In the genomic region with DNA sequence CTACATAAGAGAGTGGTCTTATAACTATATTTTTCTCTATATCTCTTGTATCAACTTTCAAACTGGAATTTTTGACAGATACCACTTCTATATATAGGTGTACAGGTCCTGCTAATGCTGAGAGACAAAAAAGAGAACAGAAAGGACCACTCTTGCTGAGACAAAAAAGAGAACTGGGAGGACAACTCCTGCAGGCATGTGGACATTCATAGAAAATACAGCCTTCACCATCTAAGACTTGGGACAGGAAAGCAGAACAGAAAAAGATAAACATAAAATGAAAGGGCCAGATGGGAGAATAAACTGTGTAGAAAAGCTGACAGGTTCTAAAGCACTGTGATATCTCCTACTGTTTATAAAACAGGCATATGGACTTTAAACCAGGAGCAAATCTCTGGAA, we compare ENCODE assay signal across 13 cellular contexts.
A peak's percentile ranks its signal among the peaks of the same experiment; 100 is the strongest.
DNase-seq lines count a peak whose midpoint lies in the region; ATAC-seq, FAIRE-seq and TF ChIP-seq lines count a peak whose summit lies in the region.
"Had no signal": no experiment of that assay in that cellular context is flagged by ENCODE, and none has a peak within 500 bp of the region (broad histone marks: within the 10 kb centered on the region; RNA-seq: fewer than 3 reads in every experiment).

No MANE protein-coding gene starts in this region.

- no peak for TF ChIP-seq POLR2A in H54 (IDR thresholded peaks at IDR 0.05; ENCODE audit: low read depth, low read length)

- peak; percentile 26 for DNase-seq in SIG-M5 treated with dmso at 0.1 percent for 504 hours (lab: John Stamatoyannopoulos, UW; ENCODE audit: unreplicated experiment)
- DNase-seq in SIG-M5 (lab: John Stamatoyannopoulos, UW): no peak
- no peak for DNase-seq in stimulated activated naive B cell treated with anti-CD40 and anti-IgM and Interleukin-4, amounts not matched to agents 10 μg/mL and 1 μg/mL and 100 μg/mL, for 72 hours
- DNase-seq in activated CD8-positive, alpha-beta memory T cell treated with anti-CD3 and anti-CD28 coated beads, Interleukin-2, amount 50 U/mL, for 4 hours: no peak
- DNase-seq in H54 (ENCODE audit: insufficient read length, low spot score): no peak
- DNase-seq in stimulated activated CD4-positive, alpha-beta T cell treated with anti-CD3 and anti-CD28 coated beads, Interleukin-4, amount 100 ng/mL, for 1 hour: no peak
- DNase-seq: activated CD4-positive, CD25-positive, alpha-beta regulatory T cell had no signal

- no peak overlapping the region for H3K27ac Mint-ChIP-seq in stimulated activated naive B cell treated with anti-CD40 and anti-IgM and Interleukin-4, amounts not matched to agents 10 μg/mL and 1 μg/mL and 100 μg/mL, for 72 hours
- H3K27ac Mint-ChIP-seq: activated T-helper 2 cell treated with anti-CD3 and anti-CD28 coated beads, Interferon-gamma antibody, Interleukin-2, Interleukin-4, amounts not matched to agents 10 μg/mL and 5 μg/mL and 100 μg/mL, durations not matched to agents 14 hours and 24 hours and 36 hours; natural killer cell treated with Interleukin-12 subunit alpha and Interleukin-12 subunit beta and Interleukin-15 and Interleukin-18, amount 100 ng/mL, for 72 hours had no signal

- H3K4me3 Mint-ChIP-seq in stimulated activated naive B cell treated with anti-CD40 and anti-IgM and Interleukin-4, amounts not matched to agents 10 μg/mL and 1 μg/mL and 100 μg/mL, for 72 hours: no peak overlapping the region
- H3K4me3 Mint-ChIP-seq: natural killer cell treated with Interleukin-12 subunit alpha and Interleukin-12 subunit beta and Interleukin-15 and Interleukin-18, amount 100 ng/mL, for 72 hours had no signal

- FAIRE-seq in H54 (lab: Jason Lieb, UNC): no peak
- FAIRE-seq: A204.1, urothelium cell line had no signal

- ATAC-seq in HG02852 (IDR thresholded peaks at IDR 0.05; ENCODE audit: unreplicated experiment): peak; percentile 95
- peak; percentile 92 for ATAC-seq in HG03469 (IDR thresholded peaks at IDR 0.05; ENCODE audit: unreplicated experiment)
- peak; percentile 72 to 89 for ATAC-seq in stimulated activated naive B cell treated with anti-CD40 and anti-IgM and Interleukin-4, amounts not matched to agents 10 μg/mL and 1 μg/mL and 100 μg/mL, for 72 hours (replicated peaks)
- ATAC-seq: natural killer cell treated with Interleukin-12 subunit alpha and Interleukin-12 subunit beta and Interleukin-15 and Interleukin-18, amount 100 ng/mL, for 72 hours had no signal

- H3K9me3 Mint-ChIP-seq in stimulated activated naive B cell treated with anti-CD40 and anti-IgM and Interleukin-4, amounts not matched to agents 10 μg/mL and 1 μg/mL and 100 μg/mL, for 72 hours: no peaks in the 10 kb centered on the region
- H3K9me3 Mint-ChIP-seq: activated T-helper 2 cell treated with anti-CD3 and anti-CD28 coated beads, Interferon-gamma antibody, Interleukin-2, Interleukin-4, amounts not matched to agents 10 μg/mL and 5 μg/mL and 100 μg/mL, durations not matched to agents 14 hours and 24 hours and 36 hours had no signal

- H3K36me3 Mint-ChIP-seq in stimulated activated naive B cell treated with anti-CD40 and anti-IgM and Interleukin-4, amounts not matched to agents 10 μg/mL and 1 μg/mL and 100 μg/mL, for 72 hours: no peaks in the 10 kb centered on the region
- H3K36me3 Mint-ChIP-seq: natural killer cell treated with Interleukin-12 subunit alpha and Interleukin-12 subunit beta and Interleukin-15 and Interleukin-18, amount 100 ng/mL, for 72 hours had no signal

- no peaks in the 10 kb centered on the region for H3K27me3 Mint-ChIP-seq in stimulated activated naive B cell treated with anti-CD40 and anti-IgM and Interleukin-4, amounts not matched to agents 10 μg/mL and 1 μg/mL and 100 μg/mL, for 72 hours
- H3K27me3 Mint-ChIP-seq: natural killer cell treated with Interleukin-12 subunit alpha and Interleukin-12 subunit beta and Interleukin-15 and Interleukin-18, amount 100 ng/mL, for 72 hours had no signal

- no peaks in the 10 kb centered on the region for H3K4me1 Mint-ChIP-seq in stimulated activated naive B cell treated with anti-CD40 and anti-IgM and Interleukin-4, amounts not matched to agents 10 μg/mL and 1 μg/mL and 100 μg/mL, for 72 hours
